ENCODE assay signal across 11 cellular contexts in the genomic region with DNA sequence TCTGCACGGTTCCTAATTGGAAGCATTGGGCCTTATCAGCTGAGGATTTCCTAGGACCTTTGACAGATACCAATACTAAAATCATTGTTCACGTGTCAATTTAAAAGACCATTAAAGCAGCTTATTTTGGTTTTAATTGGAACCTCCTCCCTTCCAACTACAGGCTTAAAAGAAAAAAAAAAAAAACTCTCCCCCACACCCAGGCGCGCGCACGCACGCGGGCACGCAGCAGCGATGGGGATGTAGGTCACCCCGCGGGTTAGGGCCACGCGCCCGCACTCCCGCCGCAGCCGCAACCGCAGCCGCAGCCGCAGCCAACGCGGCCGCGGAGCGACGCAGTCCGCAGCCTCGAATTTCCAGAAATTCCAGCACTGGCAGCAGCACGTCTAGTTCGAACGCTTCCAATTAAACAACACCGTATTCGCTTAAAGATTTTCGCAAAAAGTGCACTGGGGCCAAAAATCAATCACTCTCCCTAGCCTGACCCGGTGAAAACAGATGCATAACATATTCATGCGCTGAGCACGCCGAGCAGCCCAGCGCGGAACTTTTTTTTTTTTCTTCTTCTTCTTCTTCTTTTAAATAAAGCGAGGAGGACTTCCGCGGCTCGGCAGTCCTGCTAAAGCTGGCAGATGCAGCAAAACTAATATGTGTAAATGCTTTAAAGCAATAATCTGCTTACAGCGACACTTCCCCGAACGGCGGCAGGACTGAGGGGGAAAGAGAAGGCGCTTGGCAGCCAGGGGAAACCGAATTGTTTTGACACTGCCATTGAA. TPM values are rescaled to one million over a fixed set of nuclear protein-coding genes. Genes with fewer than 3 reads are reported as not detected.
A peak's percentile ranks its signal among the peaks of the same experiment; 100 is the strongest.
DNase-seq lines count a peak whose midpoint lies in the region; ATAC-seq and TF ChIP-seq lines count a peak whose summit lies in the region.
"Had no signal": no experiment of that assay in that cellular context is flagged by ENCODE, and none has a peak within 500 bp of the region (broad histone marks: within the 10 kb centered on the region; RNA-seq: fewer than 3 reads in every experiment).

No MANE protein-coding gene starts in this region.

- no peaks in the 10 kb centered on the region for H3K36me3 ChIP-seq in BLaER1 treated with 17β-estradiol and CSF1 and Interleukin-3, amounts not matched to agents 10 nM and 100 nM
- no peaks in the 10 kb centered on the region for H3K36me3 ChIP-seq in HUES48 (ENCODE audit: control insufficient read depth, insufficient read depth, low read length)
- no peaks in the 10 kb centered on the region for H3K36me3 ChIP-seq in uterus
- H3K36me3 ChIP-seq: transverse colon had no signal

- H3K27me3 Mint-ChIP-seq in activated T-helper 2 cell treated with anti-CD3 and anti-CD28 coated beads, Interferon-gamma antibody, Interleukin-2, Interleukin-4, amounts not matched to agents 10 μg/mL and 5 μg/mL and 100 μg/mL, durations not matched to agents 14 hours and 24 hours and 36 hours (ENCODE audit: low read depth): peaks cover 86% of the 10 kb centered on the region
- peaks cover 42% of the 10 kb centered on the region for H3K27me3 Mint-ChIP-seq in memory B cell

- H3K9me3 Mint-ChIP-seq in activated T-helper 2 cell treated with anti-CD3 and anti-CD28 coated beads, Interferon-gamma antibody, Interleukin-2, Interleukin-4, amounts not matched to agents 10 μg/mL and 5 μg/mL and 100 μg/mL, durations not matched to agents 14 hours and 24 hours and 36 hours: peaks cover 6% of the 10 kb centered on the region
- H3K9me3 Mint-ChIP-seq in memory B cell: peaks cover 4% of the 10 kb centered on the region

- intact Hi-C loops in activated T-helper 2 cell treated with anti-CD3 and anti-CD28 coated beads, Interferon-gamma antibody, Interleukin-2, Interleukin-4, amounts not matched to agents 10 μg/mL and 5 μg/mL and 100 μg/mL, durations not matched to agents 14 hours and 24 hours and 36 hours (cut with micrococcal nuclease): no loop called here
- intact Hi-C loops in uterus (cut with DNase I; ENCODE audit: low total_unique reads): no loop called here

- H3K4me3 Mint-ChIP-seq in activated T-helper 2 cell treated with anti-CD3 and anti-CD28 coated beads, Interferon-gamma antibody, Interleukin-2, Interleukin-4, amounts not matched to agents 10 μg/mL and 5 μg/mL and 100 μg/mL, durations not matched to agents 14 hours and 24 hours and 36 hours (ENCODE audit: low read depth): peak overlapping the region; percentile 26
- H3K4me3 Mint-ChIP-seq in memory B cell: peak overlapping the region; percentile 68

- peaks cover 71 to 85% (median 79%) of the 10 kb centered on the region in 11 experiments for H3K27me3 ChIP-seq in BLaER1 treated with 17β-estradiol and CSF1 and Interleukin-3, amounts not matched to agents 10 nM and 100 nM
- H3K27me3 ChIP-seq in HUES48 (ENCODE audit: control insufficient read depth, insufficient read depth, low read length) (peaks cover 100% of the 10 kb centered on the region), uterus (peaks cover 10 to 93% of the 10 kb centered on the region in 2 donors)

- DNase-seq in activated T-helper 2 cell treated with anti-CD3 and anti-CD28 coated beads, Interferon-gamma antibody, Interleukin-2, Interleukin-4, amounts not matched to agents 10 μg/mL and 5 μg/mL and 100 μg/mL, durations not matched to agents 14 hours and 24 hours and 36 hours (ENCODE audit: low spot score): no peak
- no peak for DNase-seq in memory B cell (ENCODE audit: low spot score in 2 of 2)
- DNase-seq in NAMALWA (ENCODE audit: low spot score): no peak
- DNase-seq in HUDEP-2 (lab: John Stamatoyannopoulos, UW; ENCODE audit: unreplicated experiment in 76 of 76): no peak
- DNase-seq in nucleus accumbens (lab: John Stamatoyannopoulos, UW): no peak
- no peak for DNase-seq in uterus
- DNase-seq: transverse colon had no signal

- no peak for ATAC-seq in memory B cell (ENCODE audit: low read depth)

- peaks cover 0 to 12% (median 8%) of the 10 kb centered on the region in 10 experiments; a peak in 11 of 20 replicates for H3K4me1 ChIP-seq in BLaER1 treated with 17β-estradiol and CSF1 and Interleukin-3, amounts not matched to agents 10 nM and 100 nM
- H3K4me1 ChIP-seq in HUES48 (ENCODE audit: control insufficient read depth, insufficient read depth, low read length): peaks cover 40% of the 10 kb centered on the region
- peaks cover 0 to 13% of the 10 kb centered on the region in 2 donors for H3K4me1 ChIP-seq in uterus

- H4K20me1 ChIP-seq in BLaER1 treated with 17β-estradiol and CSF1 and Interleukin-3, amounts not matched to agents 10 nM and 100 nM: peaks cover 0 to 27% (median 5%) of the 10 kb centered on the region in 11 experiments; a peak in 4 of 22 replicates

- no peak for TF ChIP-seq POLR2A in uterus (IDR thresholded peaks at IDR 0.05)

- H3K4me2 ChIP-seq in BLaER1 treated with 17β-estradiol and CSF1 and Interleukin-3, amounts not matched to agents 10 nM and 100 nM: peak overlapping the region; percentile 48 to 88 (median 69)

- no peak overlapping the region for H3K27ac Mint-ChIP-seq in activated T-helper 2 cell treated with anti-CD3 and anti-CD28 coated beads, Interferon-gamma antibody, Interleukin-2, Interleukin-4, amounts not matched to agents 10 μg/mL and 5 μg/mL and 100 μg/mL, durations not matched to agents 14 hours and 24 hours and 36 hours
- H3K27ac Mint-ChIP-seq in memory B cell: peak overlapping the region; percentile 8

- peak overlapping the region; percentile 10 to 63 (median 44); a peak in 17 of 20 replicates for H3K4me3 ChIP-seq in BLaER1 treated with 17β-estradiol and CSF1 and Interleukin-3, amounts not matched to agents 10 nM and 100 nM
- peak overlapping the region; percentile 55 for H3K4me3 ChIP-seq in HUES48 (ENCODE audit: low read depth, low read length)
- H3K4me3 ChIP-seq in uterus: no peak overlapping the region

- peaks cover 22 to 32% (median 25%) of the 10 kb centered on the region in 11 experiments for H3K9me3 ChIP-seq in BLaER1 treated with 17β-estradiol and CSF1 and Interleukin-3, amounts not matched to agents 10 nM and 100 nM (replicated peaks in 1 of 11)
- H3K9me3 ChIP-seq in HUES48 (ENCODE audit: control insufficient read depth, insufficient read depth, low read length): no peaks in the 10 kb centered on the region
- no peaks in the 10 kb centered on the region for H3K9me3 ChIP-seq in uterus
- H3K9me3 ChIP-seq: transverse colon had no signal

- no peak overlapping the region for H3K9ac ChIP-seq in BLaER1 treated with 17β-estradiol and CSF1 and Interleukin-3, amounts not matched to agents 10 nM and 100 nM
- no peak overlapping the region for H3K9ac ChIP-seq in HUES48 (ENCODE audit: low read depth, low read length)

- H3K36me3 Mint-ChIP-seq in activated T-helper 2 cell treated with anti-CD3 and anti-CD28 coated beads, Interferon-gamma antibody, Interleukin-2, Interleukin-4, amounts not matched to agents 10 μg/mL and 5 μg/mL and 100 μg/mL, durations not matched to agents 14 hours and 24 hours and 36 hours (ENCODE audit: low read depth): peaks cover 6% of the 10 kb centered on the region
- peaks cover 2% of the 10 kb centered on the region for H3K36me3 Mint-ChIP-seq in memory B cell

- peaks cover 21% of the 10 kb centered on the region for H3K4me1 Mint-ChIP-seq in activated T-helper 2 cell treated with anti-CD3 and anti-CD28 coated beads, Interferon-gamma antibody, Interleukin-2, Interleukin-4, amounts not matched to agents 10 μg/mL and 5 μg/mL and 100 μg/mL, durations not matched to agents 14 hours and 24 hours and 36 hours (ENCODE audit: low read depth)
- peaks cover 24% of the 10 kb centered on the region for H3K4me1 Mint-ChIP-seq in memory B cell

- no peak overlapping the region for H3K27ac ChIP-seq in BLaER1 treated with 17β-estradiol and CSF1 and Interleukin-3, amounts not matched to agents 10 nM and 100 nM
- H3K27ac ChIP-seq in HUES48 (ENCODE audit: low read depth, low read length): no peak overlapping the region
- H3K27ac ChIP-seq in uterus: no peak overlapping the region
- H3K27ac ChIP-seq: transverse colon had no signal

- no peak for TF ChIP-seq CTCF in uterus (IDR thresholded peaks at IDR 0.05)

RNA-seq across cellular contexts. Expression of gene BARHL2, which starts 13.3 kb away (rescaled TPM):
- total RNA-seq in activated T-helper 2 cell treated with anti-CD3 and anti-CD28 coated beads, Interferon-gamma antibody, Interleukin-2, Interleukin-4, amounts not matched to agents 10 μg/mL and 5 μg/mL and 100 μg/mL, durations not matched to agents 14 hours and 24 hours and 36 hours: not detected in 2 replicates
- total RNA-seq in uterus: not detected
- total RNA-seq: dermis microvascular lymphatic vessel endothelial cell, omental fat pad, transverse colon had no signal

Comparison
In these comparisons a context has a peak if more than half of its experiments do, and no peak if none do; other contexts are left out.
1. H3K4me3 ChIP-seq: peak in BLaER1 treated with 17β-estradiol and CSF1 and Interleukin-3, amounts not matched to agents 10 nM and 100 nM (10 of 10) and HUES48 (single experiment); none in uterus (0 of 2).